In the genomic region with DNA sequence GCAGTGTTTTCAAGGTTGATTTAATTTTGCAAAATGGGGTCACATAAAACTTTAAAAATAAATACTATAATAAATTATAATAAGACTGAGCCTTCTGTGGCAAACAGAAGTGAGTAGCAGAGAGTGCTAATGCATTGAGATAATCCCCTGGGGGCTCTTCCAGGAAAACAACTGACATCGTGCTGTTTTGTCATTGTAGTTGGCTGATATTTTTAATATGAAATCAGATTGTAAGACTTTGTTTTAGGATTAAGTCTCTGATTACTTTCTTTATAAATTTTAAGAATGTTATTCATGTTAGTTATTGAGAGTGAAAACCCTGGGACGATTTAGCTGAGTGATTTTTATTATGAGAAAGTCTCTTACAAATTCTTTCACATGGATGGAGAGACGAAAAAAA, we compare ENCODE assay signal across 13 cellular contexts.
A peak's percentile ranks its signal among the peaks of the same experiment; 100 is the strongest.
DNase-seq lines count a peak whose midpoint lies in the region; ATAC-seq and TF ChIP-seq lines count a peak whose summit lies in the region.
"Had no signal": no experiment of that assay in that cellular context is flagged by ENCODE, and none has a peak within 500 bp of the region (broad histone marks: within the 10 kb centered on the region; RNA-seq: fewer than 3 reads in every experiment).

No MANE protein-coding gene starts in this region.

- intact Hi-C loops in mammary epithelial cell (cut with micrococcal nuclease): loop anchor here (2.0 kb wide), 1 partner anchor 31 kb away; no protein-coding TSS in a partner anchor

- in situ Hi-C loops in mammary epithelial cell (cut with MboI; ENCODE audit: low sequenced_read_pairs in 2 of 2): no loop called here

- ATAC-seq in thoracic aorta (ENCODE audit: insufficient number of reproducible peaks, low FRiP score, low read depth) (no peak), GM19023 (IDR thresholded peaks at IDR 0.05; ENCODE audit: unreplicated experiment) (no peak)

- H3K27ac ChIP-seq in mammary epithelial cell (ENCODE audit: insufficient read depth, low read depth, low read length) (peak overlapping the region; percentile 89), thoracic aorta (peak overlapping the region; percentile 69 to 73)

- dilution Hi-C loops in mammary epithelial cell (cut with HindIII; ENCODE audit: low sequenced_read_pairs): no loop called here

- peak; percentile 51 for DNase-seq in NCI-H82 (lab: John Stamatoyannopoulos, UW)
- no peak for DNase-seq in NCI-H82 treated with DMSO at 0.1 percent for 48 hours (lab: John Stamatoyannopoulos, UW; ENCODE audit: unreplicated experiment)
- DNase-seq in mammary epithelial cell: no peak
- peak; percentile 54 for DNase-seq in myocyte (ENCODE audit: low read depth)
- no peak for DNase-seq in thoracic aorta (ENCODE audit: low spot score)
- no peak for DNase-seq in mesothelial cell of epicardium (ENCODE audit: low spot score in 2 of 2, unreplicated experiment in 2 of 2)
- no peak for DNase-seq in activated effector memory CD4-positive, alpha-beta T cell treated with Interleukin-2 at 50 U/mL for 16 hours
- DNase-seq: cerebellar nuclear complex, head of caudate nucleus, OCI-M1 had no signal

- WGBS in mammary epithelial cell (ENCODE audit: low coverage, missing lambda C conversion rate): 50% methylated on average over 3 of the region's 3 CpGs

- H3K4me1 Mint-ChIP-seq in mesothelial cell of epicardium: peaks cover 26% of the 10 kb centered on the region

- no peaks in the 10 kb centered on the region for H3K36me3 Mint-ChIP-seq in mesothelial cell of epicardium

- H3K4me3 Mint-ChIP-seq in mesothelial cell of epicardium: no peak overlapping the region

- H3K79me2 ChIP-seq in mammary epithelial cell (ENCODE audit: insufficient read depth, low read length): peaks cover 92% of the 10 kb centered on the region

- no peak overlapping the region for H3K4me3 ChIP-seq in mammary epithelial cell (replicated peaks in 1 of 3; ENCODE audit: insufficient read depth in 1 of 3, low read depth in 2 of 3, low read length in 3 of 3)
- no peak overlapping the region for H3K4me3 ChIP-seq in thoracic aorta
- H3K4me3 ChIP-seq: HAP-1 had no signal

- H3K27ac Mint-ChIP-seq in mesothelial cell of epicardium: no peak overlapping the region

- CTCF ChIA-PET in mammary epithelial cell (lab: Charles Lee; ENCODE audit: low non-redundant PET): no interaction called here

- no peaks in the 10 kb centered on the region for H3K36me3 ChIP-seq in mammary epithelial cell (ENCODE audit: insufficient read depth, low read length)
- H3K36me3 ChIP-seq in thoracic aorta: no peaks in the 10 kb centered on the region
- H3K36me3 ChIP-seq: HAP-1, neutrophil had no signal

- no peaks in the 10 kb centered on the region for H3K27me3 Mint-ChIP-seq in mesothelial cell of epicardium (ENCODE audit: low read depth)

- no peaks in the 10 kb centered on the region for H3K9me3 Mint-ChIP-seq in mesothelial cell of epicardium

- no peaks in the 10 kb centered on the region for H3K27me3 ChIP-seq in mammary epithelial cell (ENCODE audit: insufficient read depth, low read length)
- H3K27me3 ChIP-seq in thoracic aorta (replicated peaks; ENCODE audit: insufficient read depth): no peaks in the 10 kb centered on the region
- H3K27me3 ChIP-seq: neutrophil had no signal

- H3K9ac ChIP-seq in mammary epithelial cell (ENCODE audit: insufficient read depth, low read length): no peak overlapping the region

- no peak for TF ChIP-seq CTCF in mammary epithelial cell (conservative IDR thresholded peaks at IDR 0.05 in 1 of 2, IDR thresholded peaks at IDR 0.05 in 1 of 2; ENCODE audit: extremely low read depth in 1 of 2, insufficient read depth in 1 of 2, low read depth in 1 of 2, low read length in 2 of 2)
- TF ChIP-seq CTCF in thoracic aorta (IDR thresholded peaks at IDR 0.05): no peak
- no peak for TF ChIP-seq CTCF in mesothelial cell of epicardium (IDR thresholded peaks at IDR 0.05; ENCODE audit: unreplicated experiment)

- BruUV-seq in mammary epithelial cell (replicated peaks; lab: Mats Ljungman, UMichigan): no TSS peak

- H3K9me3 ChIP-seq in mammary epithelial cell (replicated peaks; ENCODE audit: insufficient read depth, low read length): no peaks in the 10 kb centered on the region
- no peaks in the 10 kb centered on the region for H3K9me3 ChIP-seq in thoracic aorta
- H3K9me3 ChIP-seq: neutrophil had no signal

- H3K4me2 ChIP-seq in mammary epithelial cell (ENCODE audit: insufficient read depth, low read depth, low read length): no peak overlapping the region

- H2AFZ ChIP-seq in mammary epithelial cell (ENCODE audit: low read depth, low read length): no peak overlapping the region

- no peaks in the 10 kb centered on the region for H4K20me1 ChIP-seq in mammary epithelial cell (ENCODE audit: insufficient read depth, low read length)

- peaks cover 47% of the 10 kb centered on the region for H3K4me1 ChIP-seq in mammary epithelial cell (ENCODE audit: insufficient read depth, low read length)
- peaks cover 45 to 93% of the 10 kb centered on the region in 2 donors for H3K4me1 ChIP-seq in thoracic aorta (ENCODE audit: control insufficient read depth in 1 of 2, low read depth in 2 of 2)

Comparison
In these comparisons a context has a peak if more than half of its experiments do, and no peak if none do; other contexts are left out.
1. DNase-seq: peak in NCI-H82 (single experiment) and myocyte (single experiment); none in NCI-H82 treated with DMSO at 0.1 percent for 48 hours (single experiment), mammary epithelial cell (single experiment), thoracic aorta (single experiment), mesothelial cell of epicardium (0 of 2) and activated effector memory CD4-positive, alpha-beta T cell treated with Interleukin-2 at 50 U/mL for 16 hours (single experiment).